ENCODE assay signal across 14 cellular contexts in genomic region chr2:20919301-20919800, GRCh38.
DNase-seq lines count a peak whose midpoint lies in the region; ATAC-seq and TF ChIP-seq lines count a peak whose summit lies in the region.
"Had no signal": no experiment of that assay in that cellular context is flagged by ENCODE, and none has a peak within 500 bp of the region (broad histone marks: within the 10 kb centered on the region; RNA-seq: fewer than 3 reads in every experiment).

No MANE protein-coding gene starts in this region.

- no peak overlapping the region for H2AK5ac ChIP-seq in neuronal stem cell (ENCODE audit: low read depth, low read length)

- no peak for TF ChIP-seq CTCF in ovary (IDR thresholded peaks at IDR 0.05)
- no peak for TF ChIP-seq CTCF in vagina (IDR thresholded peaks at IDR 0.05)

- intact Hi-C loops in ovary (cut with DNase I) = no loop called here
- intact Hi-C loops in vagina (cut with DNase I) = no loop called here

- H3K4me2 ChIP-seq in neuronal stem cell (ENCODE audit: insufficient read depth, low read length, poor library complexity, severe bottlenecking) = no peak overlapping the region
- H3K4me2 ChIP-seq: A549, BLaER1 had no signal

- no peaks in the 10 kb centered on the region for H3K79me1 ChIP-seq in neuronal stem cell (ENCODE audit: low read depth, low read length)

- H3K23ac ChIP-seq in neuronal stem cell (ENCODE audit: low read depth, low read length, poor library complexity) = peak overlapping the region; percentile 34

- H3K14ac ChIP-seq in neuronal stem cell (ENCODE audit: low read length) = no peak overlapping the region

- H3K4me3 ChIP-seq in neuronal stem cell (ENCODE audit: low read length in 2 of 2) (no peak overlapping the region), ovary (no peak overlapping the region), vagina (no peak overlapping the region)
- H3K4me3 ChIP-seq: A549, BLaER1 had no signal

- H3K36me3 ChIP-seq in neuronal stem cell (replicated peaks in 1 of 2; ENCODE audit: control insufficient read depth in 2 of 2, insufficient read depth in 2 of 2, low read length in 2 of 2) = no peaks in the 10 kb centered on the region
- no peaks in the 10 kb centered on the region for H3K36me3 ChIP-seq in ovary
- no peaks in the 10 kb centered on the region for H3K36me3 ChIP-seq in vagina
- H3K36me3 ChIP-seq: BLaER1 had no signal

- ATAC-seq in HG03196 (IDR thresholded peaks at IDR 0.05; ENCODE audit: unreplicated experiment) = no peak

- H3K9me3 ChIP-seq in neuronal stem cell (replicated peaks in 1 of 2; ENCODE audit: control insufficient read depth in 2 of 2, insufficient read depth in 1 of 2, low read depth in 1 of 2, low read length in 2 of 2) (peaks cover 0 to 2% of the 10 kb centered on the region in 2 donors), ovary (no peaks in the 10 kb centered on the region), vagina (no peaks in the 10 kb centered on the region)
- H3K9me3 ChIP-seq: A549, BLaER1 had no signal

- H3K27ac ChIP-seq in neuronal stem cell (replicated peaks; ENCODE audit: low read length) (no peak overlapping the region), ovary (no peak overlapping the region), vagina (no peak overlapping the region)
- H3K27ac ChIP-seq: A549, BLaER1 had no signal

- no peak overlapping the region for H4K91ac ChIP-seq in neuronal stem cell (ENCODE audit: low read depth, low read length, poor library complexity)

- no CpG with 5 or more reads among the region's 8 CpGs for WGBS in neuronal stem cell (ENCODE audit: extremely low coverage in 2 of 2, insufficient read length in 2 of 2, insufficient replicate concordance in 1 of 2), 2 donors
- WGBS in ovary, 3 donors = 78 to 84% (median 83%) methylated on average over 8 of the region's 8 CpGs

- TF ChIP-seq EP300 in ovary (IDR thresholded peaks at IDR 0.05) = no peak

- H3K9ac ChIP-seq in neuronal stem cell (ENCODE audit: low read depth, low read length, poor library complexity) = no peak overlapping the region
- H3K9ac ChIP-seq: BLaER1 had no signal

- H3K4me1 ChIP-seq in neuronal stem cell (ENCODE audit: control insufficient read depth in 2 of 2, insufficient read depth in 1 of 2, low read depth in 1 of 2, low read length in 2 of 2) = peaks cover 0 to 5% of the 10 kb centered on the region in 2 donors
- H3K4me1 ChIP-seq in ovary (ENCODE audit: insufficient read depth) = no peaks in the 10 kb centered on the region
- peaks cover 15% of the 10 kb centered on the region for H3K4me1 ChIP-seq in vagina
- H3K4me1 ChIP-seq: A549 had no signal

- DNase-seq in SW480 (ENCODE audit: low spot score) (peak; percentile 72), left kidney (ENCODE audit: low read depth, low spot score) (peak; percentile 30), neuronal stem cell (ENCODE audit: low spot score) (no peak), cerebellum (ENCODE audit: low spot score) (no peak), ovary (no peak), vagina (ENCODE audit: extremely low spot score in 2 of 2) (no peak)
- DNase-seq: CD4-positive, CD25-positive, alpha-beta regulatory T cell; DMS53; GF-D8; HCEC 1CT; HFFc6 had no signal

- no peak overlapping the region for H2BK120ac ChIP-seq in neuronal stem cell (ENCODE audit: low read depth, low read length)

- H3K27me3 ChIP-seq in neuronal stem cell (ENCODE audit: control insufficient read depth in 3 of 3, insufficient read depth in 3 of 3, low read depth in 1 of 3, low read length in 3 of 3) = no peaks in the 10 kb centered on the region
- H3K27me3 ChIP-seq in ovary = no peaks in the 10 kb centered on the region
- H3K27me3 ChIP-seq in vagina = no peaks in the 10 kb centered on the region

- H4K8ac ChIP-seq in neuronal stem cell (ENCODE audit: low read depth, low read length) = no peak overlapping the region

- TF ChIP-seq POLR2A in ovary (IDR thresholded peaks at IDR 0.05) (no peak), vagina (IDR thresholded peaks at IDR 0.05) (no peak)

- no peak overlapping the region for H2BK5ac ChIP-seq in neuronal stem cell (ENCODE audit: low read length)

- no peak overlapping the region for H3K18ac ChIP-seq in neuronal stem cell (ENCODE audit: low read length)

- no peak overlapping the region for H2AFZ ChIP-seq in neuronal stem cell (ENCODE audit: low read length)

- H2BK12ac ChIP-seq in neuronal stem cell (ENCODE audit: low read length) = no peak overlapping the region

- H2BK15ac ChIP-seq in neuronal stem cell (ENCODE audit: low read length) = no peak overlapping the region

- H3K4ac ChIP-seq in neuronal stem cell (ENCODE audit: low read length) = no peak overlapping the region

Comparison
In these comparisons a context has a peak if more than half of its experiments do, and no peak if none do; other contexts are left out.
1. DNase-seq: peak in SW480 (single experiment) and left kidney (single experiment); none in neuronal stem cell (single experiment), cerebellum (single experiment), ovary (0 of 5) and vagina (0 of 2).